ENCODE assay signal across 3 cellular contexts in the genomic region with DNA sequence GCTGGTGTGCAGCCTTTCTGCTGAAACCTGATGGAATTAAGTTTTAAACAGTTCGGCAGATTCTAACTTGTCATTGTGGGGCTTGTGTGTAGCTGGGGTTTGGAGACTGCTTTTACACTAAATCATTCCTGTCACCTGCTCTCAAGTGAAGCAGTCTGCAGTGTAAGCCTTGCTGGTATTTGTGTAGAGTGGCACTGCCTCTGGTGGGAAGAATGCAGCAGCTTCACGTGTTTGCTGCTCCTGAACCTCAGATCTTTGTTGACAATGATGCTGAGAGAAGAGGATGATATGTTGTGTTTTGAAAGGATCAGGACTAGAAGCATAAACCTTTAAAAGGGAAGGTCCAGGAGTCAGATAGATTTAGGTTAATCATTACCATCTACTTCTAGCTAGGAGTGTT.
TF ChIP-seq lines count a peak whose summit lies in the region.

No MANE protein-coding gene starts in this region.

TF ChIP-seq in A549, 52 proteins besides CTCF, POLR2A, EP300 and RAD21 (continued from another document):
- TF ChIP-seq CEBPB (IDR thresholded peaks at IDR 0.05) (no peak), SMC3 (IDR thresholded peaks at IDR 0.05) (0 out of 3 replicates have a peak, but pooled peaks have one; percentile 8), NPAS2 (CRISPR knock-in tag; IDR thresholded peaks at IDR 0.05; ENCODE audit: borderline replicate concordance) (peak; percentile 46; the same call in 1 of the 2 replicates)

TF ChIP-seq in GM23338, 12 proteins besides CTCF, POLR2A, EP300 and RAD21:
- TF ChIP-seq, protein P1, sequence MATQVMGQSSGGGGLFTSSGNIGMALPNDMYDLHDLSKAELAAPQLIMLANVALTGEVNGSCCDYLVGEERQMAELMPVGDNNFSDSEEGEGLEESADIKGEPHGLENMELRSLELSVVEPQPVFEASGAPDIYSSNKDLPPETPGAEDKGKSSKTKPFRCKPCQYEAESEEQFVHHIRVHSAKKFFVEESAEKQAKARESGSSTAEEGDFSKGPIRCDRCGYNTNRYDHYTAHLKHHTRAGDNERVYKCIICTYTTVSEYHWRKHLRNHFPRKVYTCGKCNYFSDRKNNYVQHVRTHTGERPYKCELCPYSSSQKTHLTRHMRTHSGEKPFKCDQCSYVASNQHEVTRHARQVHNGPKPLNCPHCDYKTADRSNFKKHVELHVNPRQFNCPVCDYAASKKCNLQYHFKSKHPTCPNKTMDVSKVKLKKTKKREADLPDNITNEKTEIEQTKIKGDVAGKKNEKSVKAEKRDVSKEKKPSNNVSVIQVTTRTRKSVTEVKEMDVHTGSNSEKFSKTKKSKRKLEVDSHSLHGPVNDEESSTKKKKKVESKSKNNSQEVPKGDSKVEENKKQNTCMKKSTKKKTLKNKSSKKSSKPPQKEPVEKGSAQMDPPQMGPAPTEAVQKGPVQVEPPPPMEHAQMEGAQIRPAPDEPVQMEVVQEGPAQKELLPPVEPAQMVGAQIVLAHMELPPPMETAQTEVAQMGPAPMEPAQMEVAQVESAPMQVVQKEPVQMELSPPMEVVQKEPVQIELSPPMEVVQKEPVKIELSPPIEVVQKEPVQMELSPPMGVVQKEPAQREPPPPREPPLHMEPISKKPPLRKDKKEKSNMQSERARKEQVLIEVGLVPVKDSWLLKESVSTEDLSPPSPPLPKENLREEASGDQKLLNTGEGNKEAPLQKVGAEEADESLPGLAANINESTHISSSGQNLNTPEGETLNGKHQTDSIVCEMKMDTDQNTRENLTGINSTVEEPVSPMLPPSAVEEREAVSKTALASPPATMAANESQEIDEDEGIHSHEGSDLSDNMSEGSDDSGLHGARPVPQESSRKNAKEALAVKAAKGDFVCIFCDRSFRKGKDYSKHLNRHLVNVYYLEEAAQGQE (IDR thresholded peaks at IDR 0.05; ENCODE audit: unreplicated experiment), result no peak
- TF ChIP-seq, protein P2, sequence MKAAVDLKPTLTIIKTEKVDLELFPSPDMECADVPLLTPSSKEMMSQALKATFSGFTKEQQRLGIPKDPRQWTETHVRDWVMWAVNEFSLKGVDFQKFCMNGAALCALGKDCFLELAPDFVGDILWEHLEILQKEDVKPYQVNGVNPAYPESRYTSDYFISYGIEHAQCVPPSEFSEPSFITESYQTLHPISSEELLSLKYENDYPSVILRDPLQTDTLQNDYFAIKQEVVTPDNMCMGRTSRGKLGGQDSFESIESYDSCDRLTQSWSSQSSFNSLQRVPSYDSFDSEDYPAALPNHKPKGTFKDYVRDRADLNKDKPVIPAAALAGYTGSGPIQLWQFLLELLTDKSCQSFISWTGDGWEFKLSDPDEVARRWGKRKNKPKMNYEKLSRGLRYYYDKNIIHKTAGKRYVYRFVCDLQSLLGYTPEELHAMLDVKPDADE (IDR thresholded peaks at IDR 0.05), result no peak
- TF ChIP-seq ZNF114 (CRISPR knock-in tag; IDR thresholded peaks at IDR 0.05), result no peak
- no peak for TF ChIP-seq NANOG (IDR thresholded peaks at IDR 0.05; ENCODE audit: borderline replicate concordance)

TF ChIP-seq in K562, 482 proteins besides CTCF, POLR2A, EP300 and RAD21 (continued from another document):
- TF ChIP-seq, protein P3, sequence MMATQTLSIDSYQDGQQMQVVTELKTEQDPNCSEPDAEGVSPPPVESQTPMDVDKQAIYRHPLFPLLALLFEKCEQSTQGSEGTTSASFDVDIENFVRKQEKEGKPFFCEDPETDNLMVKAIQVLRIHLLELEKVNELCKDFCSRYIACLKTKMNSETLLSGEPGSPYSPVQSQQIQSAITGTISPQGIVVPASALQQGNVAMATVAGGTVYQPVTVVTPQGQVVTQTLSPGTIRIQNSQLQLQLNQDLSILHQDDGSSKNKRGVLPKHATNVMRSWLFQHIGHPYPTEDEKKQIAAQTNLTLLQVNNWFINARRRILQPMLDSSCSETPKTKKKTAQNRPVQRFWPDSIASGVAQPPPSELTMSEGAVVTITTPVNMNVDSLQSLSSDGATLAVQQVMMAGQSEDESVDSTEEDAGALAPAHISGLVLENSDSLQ (IDR thresholded peaks at IDR 0.05), result peak; percentile 39; the same call in 1 of the 2 replicates
- TF ChIP-seq TEAD2 (tag; IDR thresholded peaks at IDR 0.05), result peak; percentile 84
- TF ChIP-seq, protein P4, sequence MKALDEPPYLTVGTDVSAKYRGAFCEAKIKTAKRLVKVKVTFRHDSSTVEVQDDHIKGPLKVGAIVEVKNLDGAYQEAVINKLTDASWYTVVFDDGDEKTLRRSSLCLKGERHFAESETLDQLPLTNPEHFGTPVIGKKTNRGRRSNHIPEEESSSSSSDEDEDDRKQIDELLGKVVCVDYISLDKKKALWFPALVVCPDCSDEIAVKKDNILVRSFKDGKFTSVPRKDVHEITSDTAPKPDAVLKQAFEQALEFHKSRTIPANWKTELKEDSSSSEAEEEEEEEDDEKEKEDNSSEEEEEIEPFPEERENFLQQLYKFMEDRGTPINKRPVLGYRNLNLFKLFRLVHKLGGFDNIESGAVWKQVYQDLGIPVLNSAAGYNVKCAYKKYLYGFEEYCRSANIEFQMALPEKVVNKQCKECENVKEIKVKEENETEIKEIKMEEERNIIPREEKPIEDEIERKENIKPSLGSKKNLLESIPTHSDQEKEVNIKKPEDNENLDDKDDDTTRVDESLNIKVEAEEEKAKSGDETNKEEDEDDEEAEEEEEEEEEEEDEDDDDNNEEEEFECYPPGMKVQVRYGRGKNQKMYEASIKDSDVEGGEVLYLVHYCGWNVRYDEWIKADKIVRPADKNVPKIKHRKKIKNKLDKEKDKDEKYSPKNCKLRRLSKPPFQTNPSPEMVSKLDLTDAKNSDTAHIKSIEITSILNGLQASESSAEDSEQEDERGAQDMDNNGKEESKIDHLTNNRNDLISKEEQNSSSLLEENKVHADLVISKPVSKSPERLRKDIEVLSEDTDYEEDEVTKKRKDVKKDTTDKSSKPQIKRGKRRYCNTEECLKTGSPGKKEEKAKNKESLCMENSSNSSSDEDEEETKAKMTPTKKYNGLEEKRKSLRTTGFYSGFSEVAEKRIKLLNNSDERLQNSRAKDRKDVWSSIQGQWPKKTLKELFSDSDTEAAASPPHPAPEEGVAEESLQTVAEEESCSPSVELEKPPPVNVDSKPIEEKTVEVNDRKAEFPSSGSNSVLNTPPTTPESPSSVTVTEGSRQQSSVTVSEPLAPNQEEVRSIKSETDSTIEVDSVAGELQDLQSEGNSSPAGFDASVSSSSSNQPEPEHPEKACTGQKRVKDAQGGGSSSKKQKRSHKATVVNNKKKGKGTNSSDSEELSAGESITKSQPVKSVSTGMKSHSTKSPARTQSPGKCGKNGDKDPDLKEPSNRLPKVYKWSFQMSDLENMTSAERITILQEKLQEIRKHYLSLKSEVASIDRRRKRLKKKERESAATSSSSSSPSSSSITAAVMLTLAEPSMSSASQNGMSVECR (CRISPR knock-in tag; IDR thresholded peaks at IDR 0.05), result no peak
- TF ChIP-seq BCL6 (CRISPR knock-in tag; IDR thresholded peaks at IDR 0.05), result no peak
- TF ChIP-seq TEAD4 (IDR thresholded peaks at IDR 0.05; ENCODE audit: low read length), result peak; percentile 64
- TF ChIP-seq TEAD4 (CRISPR knock-in tag; IDR thresholded peaks at IDR 0.05; ENCODE audit: borderline replicate concordance), result no peak
